In genomic region chr5:59660737-59661136, GRCh38 we compare ENCODE assay signal across 8 cellular contexts.
A peak's percentile ranks its signal among the peaks of the same experiment; 100 is the strongest.
DNase-seq lines count a peak whose midpoint lies in the region; ATAC-seq, FAIRE-seq and TF ChIP-seq lines count a peak whose summit lies in the region.

No MANE protein-coding gene starts in this region.

- 0% methylated on average over 1 of the region's 1 CpG for WGBS in A549 (ENCODE audit: missing lambda C conversion rate)

- H3K27me3 ChIP-seq in HAP-1 (ENCODE audit: low read depth): no peaks in the 10 kb centered on the region

- peak; percentile 64 to 70; a peak in 4 of 6 replicates for ATAC-seq in A549
- peak; percentile 51 for ATAC-seq in GM18868 (IDR thresholded peaks at IDR 0.05; ENCODE audit: unreplicated experiment)
- ATAC-seq in HG03135 (IDR thresholded peaks at IDR 0.05; ENCODE audit: unreplicated experiment): no peak

- DNase-seq in A549 (ENCODE audit: low read depth in 1 of 2, low spot score in 1 of 2) (peak; percentile 36 to 65), NCI-H2029 (lab: John Stamatoyannopoulos, UW) (peak; percentile 10), fibroblast of peridontal ligament (ENCODE audit: extremely low read depth) (peak; percentile 40), HAP-1 (ENCODE audit: low spot score in 2 of 2) (no peak), T1000 (lab: John Stamatoyannopoulos, UW) (no peak)
- no peak for DNase-seq in activated CD4-positive, alpha-beta T cell treated with anti-CD3 and anti-CD28 coated beads, Interleukin-2, amount 50 U/mL, for 4 hours

- peak overlapping the region; percentile 85 for H3K4me2 ChIP-seq in A549

- TF ChIP-seq EP300 in A549 (IDR thresholded peaks at IDR 0.05): no peak

- FAIRE-seq in A549 (lab: Jason Lieb, UNC): no peak

- no peaks in the 10 kb centered on the region for H3K9me3 ChIP-seq in A549
- H3K9me3 ChIP-seq in HAP-1: no peaks in the 10 kb centered on the region

- in situ Hi-C loops in HAP-1 (cut with MboI; ENCODE audit: low sequenced_read_pairs): loop anchor here (25.0 kb wide), 1 partner anchor 473 kb away; no protein-coding TSS in a partner anchor

- POLR2A ChIA-PET in A549 (lab: Yijun Ruan, JAX): interaction anchor here (0.7 to 1.1 kb wide), 3 partner anchors 73 to 242 kb away, joined by 3 to 4 read pairs (median 3); no protein-coding TSS in a partner anchor

- H3K4me1 ChIP-seq in A549 (peaks cover 100% of the 10 kb centered on the region), HAP-1 (no peaks in the 10 kb centered on the region)

- H3K4me3 ChIP-seq in A549: no peak overlapping the region
- H3K4me3 ChIP-seq in HAP-1: no peak overlapping the region

- peak overlapping the region; percentile 71 to 76 for H3K27ac ChIP-seq in A549

- CTCF ChIA-PET in A549 (lab: Yijun Ruan, JAX): interaction anchor here (0.6 to 3.6 kb wide), 26 partner anchors 8 to 296 kb away, joined by 3 to 28 read pairs (median 5); no protein-coding TSS in a partner anchor

- TF ChIP-seq POLR2A in A549 (IDR thresholded peaks at IDR 0.05; ENCODE audit: low read length): no peak

- TF ChIP-seq CTCF in A549 (IDR thresholded peaks at IDR 0.05): peak; percentile 75

- no peaks in the 10 kb centered on the region for H3K36me3 ChIP-seq in HAP-1 (replicated peaks)

- TF ChIP-seq RAD21 in A549 (conservative IDR thresholded peaks at IDR 0.05 in 1 of 2, IDR thresholded peaks at IDR 0.05 in 1 of 2): peak; percentile 87 to 90

TF ChIP-seq in A549, 52 proteins besides CTCF, POLR2A, EP300 and RAD21:
- TF ChIP-seq RNF2 (IDR thresholded peaks at IDR 0.05; ENCODE audit: borderline replicate concordance, low read depth): no peak
- no peak for TF ChIP-seq HOXA7 (CRISPR knock-in tag; IDR thresholded peaks at IDR 0.05)
- TF ChIP-seq SMC3 (IDR thresholded peaks at IDR 0.05): peak; percentile 72
- TF ChIP-seq HES2 (IDR thresholded peaks at IDR 0.05): no peak
- no peak for TF ChIP-seq EHMT2 (IDR thresholded peaks at IDR 0.05; ENCODE audit: low read depth)
- TF ChIP-seq CBX8 (IDR thresholded peaks at IDR 0.05): no peak

Comparison
In these comparisons a context has a peak if more than half of its experiments do, and no peak if none do; other contexts are left out.
1. DNase-seq: peak in A549 (2 of 2), NCI-H2029 (single experiment) and fibroblast of peridontal ligament (single experiment); none in HAP-1 (0 of 2), activated CD4-positive, alpha-beta T cell treated with anti-CD3 and anti-CD28 coated beads, Interleukin-2, amount 50 U/mL, for 4 hours (0 of 2) and T1000 (single experiment).